In the genomic region with DNA sequence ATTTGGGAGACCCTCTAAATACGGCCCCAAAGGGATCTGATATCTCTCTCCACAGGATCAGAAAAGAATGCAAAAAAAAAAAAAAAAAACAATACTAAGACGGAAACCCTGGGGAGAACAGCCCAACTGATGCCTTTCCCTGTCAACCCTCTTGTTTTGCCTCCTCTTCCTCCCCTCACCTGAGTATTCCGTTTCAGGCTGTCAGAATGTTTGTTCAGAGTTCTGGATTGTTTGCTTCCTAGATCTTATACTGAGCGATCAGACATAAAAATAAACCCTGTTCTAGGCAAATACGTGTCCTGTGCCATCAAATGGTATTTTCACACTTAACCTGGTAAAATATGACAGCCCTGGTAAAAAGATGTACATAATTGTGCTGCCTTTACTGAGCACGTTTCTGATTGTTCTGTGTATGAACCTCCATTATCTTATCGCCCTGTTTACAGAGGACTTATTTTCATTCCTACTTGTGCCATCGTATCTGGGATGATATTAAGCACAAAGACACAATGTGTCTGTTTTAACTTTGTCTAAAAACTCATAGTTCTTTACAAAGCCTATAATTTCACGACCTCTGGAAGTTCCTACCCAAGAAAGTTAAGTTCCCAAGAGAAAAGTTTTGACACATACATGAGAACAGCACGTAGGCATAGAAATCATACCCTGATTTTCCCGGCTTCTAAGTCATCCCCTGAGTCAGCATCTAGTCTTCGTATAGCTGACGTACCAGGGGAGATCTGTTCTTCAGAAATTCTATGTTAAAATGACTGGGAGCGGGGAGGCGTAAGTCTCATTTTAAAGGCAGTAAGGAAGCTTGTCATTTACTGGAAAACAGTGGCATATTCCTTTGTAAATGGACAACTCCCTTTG, we compare ENCODE assay signal across 1 cellular context.
TF ChIP-seq lines count a peak whose summit lies in the region.

No MANE protein-coding gene starts in this region.

TF ChIP-seq in HepG2, 621 proteins besides CTCF, POLR2A, EP300 and RAD21 (continued from another document):
- TF ChIP-seq, protein P1, sequence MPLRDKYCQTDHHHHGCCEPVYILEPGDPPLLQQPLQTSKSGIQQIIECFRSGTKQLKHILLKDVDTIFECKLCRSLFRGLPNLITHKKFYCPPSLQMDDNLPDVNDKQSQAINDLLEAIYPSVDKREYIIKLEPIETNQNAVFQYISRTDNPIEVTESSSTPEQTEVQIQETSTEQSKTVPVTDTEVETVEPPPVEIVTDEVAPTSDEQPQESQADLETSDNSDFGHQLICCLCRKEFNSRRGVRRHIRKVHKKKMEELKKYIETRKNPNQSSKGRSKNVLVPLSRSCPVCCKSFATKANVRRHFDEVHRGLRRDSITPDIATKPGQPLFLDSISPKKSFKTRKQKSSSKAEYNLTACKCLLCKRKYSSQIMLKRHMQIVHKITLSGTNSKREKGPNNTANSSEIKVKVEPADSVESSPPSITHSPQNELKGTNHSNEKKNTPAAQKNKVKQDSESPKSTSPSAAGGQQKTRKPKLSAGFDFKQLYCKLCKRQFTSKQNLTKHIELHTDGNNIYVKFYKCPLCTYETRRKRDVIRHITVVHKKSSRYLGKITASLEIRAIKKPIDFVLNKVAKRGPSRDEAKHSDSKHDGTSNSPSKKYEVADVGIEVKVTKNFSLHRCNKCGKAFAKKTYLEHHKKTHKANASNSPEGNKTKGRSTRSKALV (CRISPR knock-in tag; IDR thresholded peaks at IDR 0.05) = no peak
- 0 out of 2 replicates have a peak, but pooled peaks have one; percentile 5 for TF ChIP-seq ZNF777 (CRISPR knock-in tag; IDR thresholded peaks at IDR 0.05)
- TF ChIP-seq, protein P2, sequence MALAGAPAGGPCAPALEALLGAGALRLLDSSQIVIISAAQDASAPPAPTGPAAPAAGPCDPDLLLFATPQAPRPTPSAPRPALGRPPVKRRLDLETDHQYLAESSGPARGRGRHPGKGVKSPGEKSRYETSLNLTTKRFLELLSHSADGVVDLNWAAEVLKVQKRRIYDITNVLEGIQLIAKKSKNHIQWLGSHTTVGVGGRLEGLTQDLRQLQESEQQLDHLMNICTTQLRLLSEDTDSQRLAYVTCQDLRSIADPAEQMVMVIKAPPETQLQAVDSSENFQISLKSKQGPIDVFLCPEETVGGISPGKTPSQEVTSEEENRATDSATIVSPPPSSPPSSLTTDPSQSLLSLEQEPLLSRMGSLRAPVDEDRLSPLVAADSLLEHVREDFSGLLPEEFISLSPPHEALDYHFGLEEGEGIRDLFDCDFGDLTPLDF (CRISPR knock-in tag; IDR thresholded peaks at IDR 0.05) = 0 out of 2 replicates have a peak, but pooled peaks have one; percentile 2
- TF ChIP-seq ZNF160 (CRISPR knock-in tag; IDR thresholded peaks at IDR 0.05) = 0 out of 2 replicates have a peak, but pooled peaks have one; percentile 25
- peak; percentile 61 to 62 for TF ChIP-seq MAFK (conservative IDR thresholded peaks at IDR 0.05 in 1 of 2, IDR thresholded peaks at IDR 0.05 in 1 of 2; ENCODE audit: low read length in 2 of 2)
- TF ChIP-seq CHCHD3 (CRISPR knock-in tag; IDR thresholded peaks at IDR 0.05) = no peak
- 0 out of 2 replicates have a peak, but pooled peaks have one; percentile 35 for TF ChIP-seq MAFF (IDR thresholded peaks at IDR 0.05; ENCODE audit: low read depth, low read length)
- TF ChIP-seq SOX13 (IDR thresholded peaks at IDR 0.05) = no peak
- no peak for TF ChIP-seq SOX13 (CRISPR knock-in tag; conservative IDR thresholded peaks at IDR 0.05 in 1 of 2, IDR thresholded peaks at IDR 0.05 in 1 of 2)
- peak; percentile 87 for TF ChIP-seq PRPF4 (IDR thresholded peaks at IDR 0.05; ENCODE audit: low read depth, low read length, poor library complexity, severe bottlenecking)
